Comparison of ENCODE assay signal across 9 cellular contexts in genomic region chr5:68710514-68710913, GRCh38.
DNase-seq lines count a peak whose midpoint lies in the region; ATAC-seq and FAIRE-seq lines count a peak whose summit lies in the region.
"Had no signal": no experiment of that assay in that cellular context is flagged by ENCODE, and none has a peak within 500 bp of the region (broad histone marks: within the 10 kb centered on the region; RNA-seq: fewer than 3 reads in every experiment).

No MANE protein-coding gene starts in this region.

- H4K20me1 ChIP-seq in BLaER1 treated with 17β-estradiol and CSF1 and Interleukin-3, amounts not matched to agents 10 nM and 100 nM: no peaks in the 10 kb centered on the region

- H3K9ac ChIP-seq in BLaER1 treated with 17β-estradiol and CSF1 and Interleukin-3, amounts not matched to agents 10 nM and 100 nM: no peak overlapping the region

- H3K4me2 ChIP-seq in BLaER1 treated with 17β-estradiol and CSF1 and Interleukin-3, amounts not matched to agents 10 nM and 100 nM: peak overlapping the region; percentile 68 to 92 (median 81); a peak in 21 of 22 replicates

- peak overlapping the region; percentile 59 for H3K4me3 Mint-ChIP-seq in activated naive CD8-positive, alpha-beta T cell

- no peak overlapping the region for H3K4me3 ChIP-seq in BLaER1 treated with 17β-estradiol and CSF1 and Interleukin-3, amounts not matched to agents 10 nM and 100 nM

- H3K4me1 ChIP-seq in BLaER1 treated with 17β-estradiol and CSF1 and Interleukin-3, amounts not matched to agents 10 nM and 100 nM: peaks cover 25 to 60% (median 53%) of the 10 kb centered on the region in 10 experiments

- H3K27ac ChIP-seq in BLaER1 treated with 17β-estradiol and CSF1 and Interleukin-3, amounts not matched to agents 10 nM and 100 nM: peak overlapping the region in 1 of 11 experiments; percentile 73; a peak in 2 of 22 replicates

- H3K27me3 ChIP-seq in BLaER1 treated with 17β-estradiol and CSF1 and Interleukin-3, amounts not matched to agents 10 nM and 100 nM: no peaks in the 10 kb centered on the region

- H3K9me3 Mint-ChIP-seq in activated naive CD8-positive, alpha-beta T cell (ENCODE audit: low read depth): no peaks in the 10 kb centered on the region

- no peak overlapping the region for H3K27ac Mint-ChIP-seq in activated naive CD8-positive, alpha-beta T cell

- peaks cover 34% of the 10 kb centered on the region for H3K4me1 Mint-ChIP-seq in activated naive CD8-positive, alpha-beta T cell (ENCODE audit: low read depth)

- H3K9me3 ChIP-seq in BLaER1 treated with 17β-estradiol and CSF1 and Interleukin-3, amounts not matched to agents 10 nM and 100 nM (replicated peaks in 1 of 11): peaks cover 0 to 14% (median 4%) of the 10 kb centered on the region in 11 experiments; a peak in 5 of 22 replicates

- DNase-seq in GM19239 (ENCODE audit: insufficient read length, low spot score): no peak
- DNase-seq in effector CD8-positive, alpha-beta T cell (lab: John Stamatoyannopoulos, UW): no peak
- no peak for DNase-seq in COR-L47 (lab: John Stamatoyannopoulos, UW)
- no peak for DNase-seq in Kasumi-1 (lab: John Stamatoyannopoulos, UW)
- no peak for DNase-seq in cerebellar nuclear complex (lab: John Stamatoyannopoulos, UW)
- DNase-seq: activated CD4-positive, alpha-beta T cell treated with anti-CD3 and anti-CD28 coated beads, Interleukin-2, amount 50 U/mL, for 4 hours had no signal

- no peaks in the 10 kb centered on the region for H3K36me3 ChIP-seq in BLaER1 treated with 17β-estradiol and CSF1 and Interleukin-3, amounts not matched to agents 10 nM and 100 nM

- ATAC-seq in HG02981 (IDR thresholded peaks at IDR 0.05; ENCODE audit: unreplicated experiment): peak; percentile 31

- no peaks in the 10 kb centered on the region for H3K36me3 Mint-ChIP-seq in activated naive CD8-positive, alpha-beta T cell

- no peaks in the 10 kb centered on the region for H3K27me3 Mint-ChIP-seq in activated naive CD8-positive, alpha-beta T cell

- FAIRE-seq in GM19239 (lab: Jason Lieb, UNC): peak; percentile 86
